Comparison of ENCODE assay signal across 8 cellular contexts in genomic region chr3:10224794-10225660, GRCh38. TPM values are rescaled to one million over a fixed set of nuclear protein-coding genes. Genes with fewer than 3 reads are reported as not detected.
DNase-seq lines count a peak whose midpoint lies in the region; ATAC-seq, FAIRE-seq and TF ChIP-seq lines count a peak whose summit lies in the region.

No MANE protein-coding gene starts in this region.

- H3K14ac ChIP-seq in IMR-90 (replicated peaks; ENCODE audit: low read depth, low read length) = no peak overlapping the region

- peak overlapping the region; percentile 4 for H2BK5ac ChIP-seq in IMR-90 (ENCODE audit: low read depth, low read length, poor library complexity, severe bottlenecking)

- peaks cover 19% of the 10 kb centered on the region for H3K36me3 ChIP-seq in IMR-90 (ENCODE audit: control insufficient read depth, insufficient read depth, low read length)
- H3K36me3 ChIP-seq in neural progenitor cell = no peaks in the 10 kb centered on the region
- H3K36me3 ChIP-seq in transverse colon = no peaks in the 10 kb centered on the region

- H3F3A ChIP-seq in neural progenitor cell (ENCODE audit: low read depth) = no peaks in the 10 kb centered on the region

- DNase-seq in AG09319 (ENCODE audit: extremely low read depth, low read depth) = no peak
- DNase-seq in IMR-90 = peak; percentile 66
- DNase-seq in RCC 7860 (ENCODE audit: low spot score) = peak; percentile 83
- peak; percentile 37 for DNase-seq in activated T-helper 2 cell treated with anti-CD3 and anti-CD28 coated beads, Interferon-gamma antibody, Interleukin-2, Interleukin-4, amounts not matched to agents 10 μg/mL and 5 μg/mL and 100 μg/mL, durations not matched to agents 14 hours and 24 hours and 36 hours (ENCODE audit: low spot score)
- peak; percentile 56 for DNase-seq in fibroblast of the conjunctiva (ENCODE audit: low read depth)
- peak; percentile 78 for DNase-seq in neural progenitor cell (ENCODE audit: low spot score)
- peak; percentile 85 for DNase-seq in transverse colon

- WGBS in IMR-90 (ENCODE audit: extremely low coverage in 2 of 2, insufficient read length in 1 of 2), 2 experiments = 90% methylated on average over 3 of the region's 4 CpGs; no CpG with 5 or more reads in 1 of the 2 experiments
- WGBS in transverse colon (ENCODE audit: low coverage in 1 of 2), 2 donors = 38 to 52% methylated on average over 2 to 4 of the region's 4 CpGs

- CTCF ChIA-PET in IMR-90 (lab: Yijun Ruan, JAX) = no interaction called here

- H3K4me1 Mint-ChIP-seq in activated T-helper 2 cell treated with anti-CD3 and anti-CD28 coated beads, Interferon-gamma antibody, Interleukin-2, Interleukin-4, amounts not matched to agents 10 μg/mL and 5 μg/mL and 100 μg/mL, durations not matched to agents 14 hours and 24 hours and 36 hours (ENCODE audit: low read depth) = peaks cover 61% of the 10 kb centered on the region
- peaks cover 12% of the 10 kb centered on the region for H3K4me1 Mint-ChIP-seq in neural progenitor cell

- TF ChIP-seq POLR2A in IMR-90 (IDR thresholded peaks at IDR 0.05; ENCODE audit: low read depth, low read length) (no peak), transverse colon (IDR thresholded peaks at IDR 0.05) (no peak)

- no peaks in the 10 kb centered on the region for H3K79me2 ChIP-seq in neural progenitor cell (ENCODE audit: low read depth)

- H3K9ac ChIP-seq in IMR-90 (ENCODE audit: low read depth, low read length) = no peak overlapping the region
- H3K9ac ChIP-seq in neural progenitor cell = no peak overlapping the region

- H4K8ac ChIP-seq in IMR-90 (ENCODE audit: low read depth in 2 of 2, low read length in 2 of 2) = 0 out of 4 replicates have a peak overlapping the region, but pooled peaks of 1 of the 2 experiments have one; percentile 6

- dilution Hi-C loops in IMR-90 (cut with HindIII; ENCODE audit: low sequenced_read_pairs, unreplicated experiment) = no loop called here

- no peak overlapping the region for H3K23ac ChIP-seq in IMR-90 (ENCODE audit: low read depth, low read length)

- peak overlapping the region; percentile 47 for H3K4me3 Mint-ChIP-seq in activated T-helper 2 cell treated with anti-CD3 and anti-CD28 coated beads, Interferon-gamma antibody, Interleukin-2, Interleukin-4, amounts not matched to agents 10 μg/mL and 5 μg/mL and 100 μg/mL, durations not matched to agents 14 hours and 24 hours and 36 hours (ENCODE audit: low read depth)
- H3K4me3 Mint-ChIP-seq in neural progenitor cell = no peak overlapping the region

- H3K79me1 ChIP-seq in IMR-90 (ENCODE audit: low read depth in 1 of 2, low read length in 2 of 2) = peaks cover 3 to 17% of the 10 kb centered on the region in 2 experiments; a peak in 2 of 4 replicates

- peak; percentile 86 for TF ChIP-seq RAD21 in IMR-90 (IDR thresholded peaks at IDR 0.05; ENCODE audit: low read length)

- H3K27me3 ChIP-seq in IMR-90 (ENCODE audit: control insufficient read depth, insufficient read depth, low read length) (no peaks in the 10 kb centered on the region), neural progenitor cell (no peaks in the 10 kb centered on the region), transverse colon (no peaks in the 10 kb centered on the region)

- peak overlapping the region; percentile 29 for H2AK9ac ChIP-seq in IMR-90 (replicated peaks; ENCODE audit: low read depth, low read length, poor library complexity)

- H2AFZ ChIP-seq in IMR-90 (replicated peaks; ENCODE audit: low read length, poor library complexity) (no peak overlapping the region), neural progenitor cell (replicated peaks) (no peak overlapping the region)

- H3K9me3 ChIP-seq in IMR-90 (ENCODE audit: control insufficient read depth, insufficient read depth, low read length) = no peaks in the 10 kb centered on the region
- no peaks in the 10 kb centered on the region for H3K9me3 ChIP-seq in neural progenitor cell (ENCODE audit: low read depth)
- no peaks in the 10 kb centered on the region for H3K9me3 ChIP-seq in transverse colon

- H3K27ac ChIP-seq in IMR-90 (ENCODE audit: insufficient read depth, low read length) = no peak overlapping the region
- no peak overlapping the region for H3K27ac ChIP-seq in neural progenitor cell
- peak overlapping the region in 3 of 4 donors; percentile 15 to 28 (median 26) for H3K27ac ChIP-seq in transverse colon

- H3K9me3 Mint-ChIP-seq in activated T-helper 2 cell treated with anti-CD3 and anti-CD28 coated beads, Interferon-gamma antibody, Interleukin-2, Interleukin-4, amounts not matched to agents 10 μg/mL and 5 μg/mL and 100 μg/mL, durations not matched to agents 14 hours and 24 hours and 36 hours = no peaks in the 10 kb centered on the region
- H3K9me3 Mint-ChIP-seq in neural progenitor cell = no peaks in the 10 kb centered on the region

- no peak overlapping the region for H3K4me2 ChIP-seq in IMR-90 (ENCODE audit: low read depth, low read length)
- H3K4me2 ChIP-seq in neural progenitor cell = no peak overlapping the region

- peak; percentile 33 for ATAC-seq in GM18870 (IDR thresholded peaks at IDR 0.05; ENCODE audit: unreplicated experiment)
- peak; percentile 81 for ATAC-seq in IMR-90 (ENCODE audit: low read depth)

- H3K4me1 ChIP-seq in IMR-90 (ENCODE audit: control insufficient read depth, insufficient read depth, low read length) = peaks cover 8% of the 10 kb centered on the region
- no peaks in the 10 kb centered on the region for H3K4me1 ChIP-seq in neural progenitor cell
- peaks cover 6 to 28% (median 11%) of the 10 kb centered on the region in 4 donors for H3K4me1 ChIP-seq in transverse colon

- in situ Hi-C loops in IMR-90 (cut with MboI; ENCODE audit: low sequenced_read_pairs) = no loop called here
- in situ Hi-C loops in transverse colon (cut with MboI; ENCODE audit: low pct_ligation_motif_present in 1 of 4, low pct_unique_long_range_greater_than_20kb in 1 of 4, low sequenced_read_pairs in 3 of 4) = loop anchor here in 3 of 4 donors (10.0 to 25.0 kb wide), 2 partner anchors 60 to 238 kb away; partner anchors contain the start of genes EMC3 (in 2 of the 3) and IRAK2 (in 2 of the 3)

- no peak overlapping the region for H4K5ac ChIP-seq in IMR-90 (ENCODE audit: low read depth, low read length)

- H2BK120ac ChIP-seq in IMR-90 (ENCODE audit: low read depth, low read length) = no peak overlapping the region; the same call in 1 of the 2 replicates

- H3K4ac ChIP-seq in IMR-90 (ENCODE audit: low read depth, low read length) = peak overlapping the region; percentile 17

- H2BK15ac ChIP-seq in IMR-90 (ENCODE audit: low read depth, low read length) = no peak overlapping the region

- H4K20me1 ChIP-seq in IMR-90 (ENCODE audit: insufficient read depth, low read length) (no peaks in the 10 kb centered on the region), neural progenitor cell (ENCODE audit: low read depth) (no peaks in the 10 kb centered on the region)

- no TSS peak for BruUV-seq in IMR-90 (replicated peaks; lab: Mats Ljungman, UMichigan)

- peak overlapping the region; percentile 38; the same call in 1 of the 2 replicates for H2BK20ac ChIP-seq in IMR-90 (ENCODE audit: low read depth, low read length)

- TF ChIP-seq CTCF in AG09319 (IDR thresholded peaks at IDR 0.05; ENCODE audit: low read depth, low read length) (peak; percentile 87), IMR-90 (conservative IDR thresholded peaks at IDR 0.05; ENCODE audit: low read depth, low read length) (peak; percentile 84), neural progenitor cell (IDR thresholded peaks at IDR 0.05) (peak; percentile 77), transverse colon (IDR thresholded peaks at IDR 0.05) (peak; percentile 79 to 91 (median 81))

- H4K91ac ChIP-seq in IMR-90 (ENCODE audit: insufficient read depth, low read depth, low read length) = no peak overlapping the region

- no peak overlapping the region for H2AK5ac ChIP-seq in IMR-90 (ENCODE audit: low read depth, low read length)

- H3K27ac Mint-ChIP-seq in activated T-helper 2 cell treated with anti-CD3 and anti-CD28 coated beads, Interferon-gamma antibody, Interleukin-2, Interleukin-4, amounts not matched to agents 10 μg/mL and 5 μg/mL and 100 μg/mL, durations not matched to agents 14 hours and 24 hours and 36 hours = peak overlapping the region; percentile 86
- peak overlapping the region; percentile 55 for H3K27ac Mint-ChIP-seq in neural progenitor cell

- intact Hi-C loops in IMR-90 (cut with micrococcal nuclease) (loop anchor here (1.0 to 10.0 kb wide), 3 partner anchors 61 to 510 kb away; partner anchors contain the start of genes CRELD1 and IRAK2), transverse colon (cut with DNase I; ENCODE audit: low total_unique reads) (loop anchor here (10.0 kb wide), 1 partner anchor 60 kb away; the partner anchor contains the start of gene IRAK2)
- intact Hi-C loops in activated T-helper 2 cell treated with anti-CD3 and anti-CD28 coated beads, Interferon-gamma antibody, Interleukin-2, Interleukin-4, amounts not matched to agents 10 μg/mL and 5 μg/mL and 100 μg/mL, durations not matched to agents 14 hours and 24 hours and 36 hours (cut with micrococcal nuclease) = loop anchor here (1.0 to 2.0 kb wide), 5 partner anchors 31 to 108 kb away; partner anchors contain the start of genes IRAK2 and VHL

- peaks cover 24% of the 10 kb centered on the region for H3K36me3 Mint-ChIP-seq in activated T-helper 2 cell treated with anti-CD3 and anti-CD28 coated beads, Interferon-gamma antibody, Interleukin-2, Interleukin-4, amounts not matched to agents 10 μg/mL and 5 μg/mL and 100 μg/mL, durations not matched to agents 14 hours and 24 hours and 36 hours (ENCODE audit: low read depth)
- H3K36me3 Mint-ChIP-seq in neural progenitor cell = no peaks in the 10 kb centered on the region

- H3K4me3 ChIP-seq in IMR-90 (ENCODE audit: insufficient read depth, low read depth, low read length) (no peak overlapping the region), neural progenitor cell (no peak overlapping the region), transverse colon (no peak overlapping the region)

- no peak for TF ChIP-seq EP300 in transverse colon (IDR thresholded peaks at IDR 0.05; ENCODE audit: low read depth)

- no peak overlapping the region for H3K18ac ChIP-seq in IMR-90 (ENCODE audit: low read depth, low read length)

- POLR2A ChIA-PET in IMR-90 (lab: Charles Lee; ENCODE audit: unreplicated experiment) = no interaction called here

- no peaks in the 10 kb centered on the region for H3K27me3 Mint-ChIP-seq in activated T-helper 2 cell treated with anti-CD3 and anti-CD28 coated beads, Interferon-gamma antibody, Interleukin-2, Interleukin-4, amounts not matched to agents 10 μg/mL and 5 μg/mL and 100 μg/mL, durations not matched to agents 14 hours and 24 hours and 36 hours (ENCODE audit: low read depth)
- H3K27me3 Mint-ChIP-seq in neural progenitor cell (ENCODE audit: insufficient read depth, low read depth) = peaks cover 8% of the 10 kb centered on the region

- peaks cover 11% of the 10 kb centered on the region for H3K9me1 ChIP-seq in IMR-90 (ENCODE audit: insufficient read depth, low read length)

- H3K56ac ChIP-seq in IMR-90 (ENCODE audit: extremely low read depth, insufficient read depth, low read length) = no peak overlapping the region

- peak; percentile 63 for FAIRE-seq in RCC 7860 (lab: Jason Lieb, UNC)

RNA-seq across cellular contexts. Expression of gene TATDN2, which starts 23.2 kb away (rescaled TPM):
- total RNA-seq in IMR-90 (2012; rRNA removed) (7.8 and 9.0 TPM in 2 replicates), neural progenitor cell (ENCODE audit: low replicate concordance) (11.7 and 14.9 TPM in 2 replicates), transverse colon (10 to 100 TPM; 22.7 to 59.7 (median 28.2) TPM)
- polyA plus RNA-seq in IMR-90 (2012; rRNA removed) = 15.0 and 18.8 TPM in 2 replicates
- 9.1 and 10.1 TPM in 2 replicates for polyA plus RNA-seq in IMR-90 (2012; cell fraction: cytosol; rRNA removed)
- 11.1 and 22.6 TPM in 2 replicates for polyA plus RNA-seq in IMR-90 (2012; cell fraction: nucleus; rRNA removed; ENCODE audit: low replicate concordance)
- total RNA-seq in activated T-helper 2 cell treated with anti-CD3 and anti-CD28 coated beads, Interferon-gamma antibody, Interleukin-2, Interleukin-4, amounts not matched to agents 10 μg/mL and 5 μg/mL and 100 μg/mL, durations not matched to agents 14 hours and 24 hours and 36 hours = 64.9 and 65.6 TPM in 2 replicates

Comparison
In these comparisons a context has a peak if more than half of its experiments do, and no peak if none do; other contexts are left out.
1. H3K27ac ChIP-seq: peak in transverse colon (3 of 4); none in IMR-90 (single experiment) and neural progenitor cell (single experiment).
2. Peak in every context shown above with its lines, with median percentiles within 50 percentile points of each other: CTCF ChIP-seq.